In the genomic region with DNA sequence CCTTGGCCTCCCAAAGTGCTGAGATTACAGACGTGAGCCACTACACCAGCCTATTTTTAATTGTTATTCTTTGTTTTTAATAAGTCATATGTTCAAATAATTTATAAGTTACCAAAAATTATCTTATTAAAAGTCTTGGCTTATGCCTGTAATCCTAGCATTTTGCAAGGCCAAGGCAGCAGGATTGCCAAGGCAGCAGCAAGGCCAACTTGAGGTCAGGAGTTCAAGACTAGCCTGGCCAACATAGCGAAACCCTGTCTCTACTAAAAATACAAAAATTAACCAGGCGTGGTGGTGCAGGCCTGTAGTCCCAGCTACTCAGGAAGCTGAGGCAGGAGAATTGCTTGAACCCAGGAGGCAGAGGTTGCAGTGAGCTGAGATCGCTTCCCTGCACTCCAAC, we compare ENCODE assay signal across 5 cellular contexts. TPM values are rescaled to one million over a fixed set of nuclear protein-coding genes. Genes with fewer than 3 reads are reported as not detected.
DNase-seq lines count a peak whose midpoint lies in the region; ATAC-seq and TF ChIP-seq lines count a peak whose summit lies in the region.
"Not testable (repeated sequence)": the region's sequence is repeated elsewhere in the genome, so short reads cannot be mapped to it uniquely, and the experiment has no call there.

No MANE protein-coding gene starts in this region.

- not testable (repeated sequence) for ATAC-seq in T-helper 17 cell

- not testable (repeated sequence) for H3K4me3 Mint-ChIP-seq in T-helper 17 cell

- H3K27me3 ChIP-seq in BLaER1; BLaER1 treated with 17β-estradiol and CSF1 and Interleukin-3, amounts not matched to agents 10 nM and 100 nM; liver (ENCODE audit: control insufficient read depth in 4 of 4, insufficient read depth in 4 of 4, low read length in 3 of 4); testis: not testable (repeated sequence)

- H3K36me3 ChIP-seq in BLaER1; BLaER1 treated with 17β-estradiol and CSF1 and Interleukin-3, amounts not matched to agents 10 nM and 100 nM; liver (ENCODE audit: control insufficient read depth in 4 of 4, insufficient read depth in 3 of 4, low read depth in 1 of 4, low read length in 3 of 4); testis (ENCODE audit: low read depth, missing control alignments): not testable (repeated sequence)

- H3K27ac ChIP-seq in BLaER1; BLaER1 treated with 17β-estradiol and CSF1 and Interleukin-3, amounts not matched to agents 10 nM and 100 nM; liver (ENCODE audit: low read depth in 1 of 2, low read length in 2 of 2); testis: not testable (repeated sequence)

- not testable (repeated sequence) for TF ChIP-seq RAD21 in liver (IDR thresholded peaks at IDR 0.05)

- not testable (repeated sequence) for TF ChIP-seq POLR2A in testis (IDR thresholded peaks at IDR 0.05)

- 82% methylated on average over 4 of the region's 4 CpGs for WGBS in liver
- WGBS in testis, 2 donors: 56 to 60% methylated on average over 4 of the region's 4 CpGs

- not testable (repeated sequence) for H4K20me1 ChIP-seq in BLaER1; BLaER1 treated with 17β-estradiol and CSF1 and Interleukin-3, amounts not matched to agents 10 nM and 100 nM

- DNase-seq in T-helper 17 cell: not testable (repeated sequence)
- peak; percentile 24 for DNase-seq in testis

- H3K27me3 Mint-ChIP-seq in T-helper 17 cell: not testable (repeated sequence)

- H3K4me2 ChIP-seq in BLaER1: peak overlapping the region; percentile 30
- H3K4me2 ChIP-seq in BLaER1 treated with 17β-estradiol and CSF1 and Interleukin-3, amounts not matched to agents 10 nM and 100 nM: peak overlapping the region in 6 of 11 experiments; percentile 21 to 35 (median 34); a peak in 8 of 22 replicates

- peaks cover 23% of the 10 kb centered on the region for H3K4me1 Mint-ChIP-seq in T-helper 17 cell

- not testable (repeated sequence) for H3K9ac ChIP-seq in BLaER1; BLaER1 treated with 17β-estradiol and CSF1 and Interleukin-3, amounts not matched to agents 10 nM and 100 nM; liver (ENCODE audit: low read depth in 1 of 2, low read length in 2 of 2)

- H3K4me3 ChIP-seq in BLaER1; BLaER1 treated with 17β-estradiol and CSF1 and Interleukin-3, amounts not matched to agents 10 nM and 100 nM; liver (ENCODE audit: low read depth in 1 of 3, low read length in 3 of 3); testis: not testable (repeated sequence)

- intact Hi-C loops in testis (cut with DNase I; ENCODE audit: low total_unique reads): not testable (repeated sequence)

- not testable (repeated sequence) for H3K9me3 ChIP-seq in BLaER1; BLaER1 treated with 17β-estradiol and CSF1 and Interleukin-3, amounts not matched to agents 10 nM and 100 nM (replicated peaks in 1 of 11); T-helper 17 cell (ENCODE audit: control insufficient read depth, low read length, poor library complexity, severe bottlenecking); liver (ENCODE audit: control insufficient read depth in 4 of 4, low read length in 3 of 4); testis

- not testable (repeated sequence) for TF ChIP-seq CTCF in liver (IDR thresholded peaks at IDR 0.05; ENCODE audit: low read depth, low read length, missing input control); testis (IDR thresholded peaks at IDR 0.05)

- H3K36me3 Mint-ChIP-seq in T-helper 17 cell (ENCODE audit: low read depth): not testable (repeated sequence)

- peak overlapping the region; percentile 34 for H3K27ac Mint-ChIP-seq in T-helper 17 cell

- H3K4me1 ChIP-seq in BLaER1 (peaks cover 26% of the 10 kb centered on the region), testis (peaks cover 13% of the 10 kb centered on the region)
- H3K4me1 ChIP-seq in BLaER1 treated with 17β-estradiol and CSF1 and Interleukin-3, amounts not matched to agents 10 nM and 100 nM: peaks cover 14 to 32% (median 23%) of the 10 kb centered on the region in 10 experiments; a peak in 18 of 20 replicates
- H3K4me1 ChIP-seq in liver (ENCODE audit: control insufficient read depth in 4 of 4, insufficient read depth in 4 of 4, low read length in 3 of 4): not testable (repeated sequence)

TF ChIP-seq in liver, 16 proteins besides CTCF, POLR2A, EP300 and RAD21:
- peak; percentile 20 for TF ChIP-seq NR2F2 (IDR thresholded peaks at IDR 0.05)
TF ChIP-seq in liver: peak in this region for 1; not testable (repeated sequence) for 15.

RNA-seq across cellular contexts. Expression of a gene that starts 31.1 kb away (rescaled TPM):
- total RNA-seq in T-helper 17 cell (10 to 100 TPM; 92.5 to 99.2 TPM), liver (10 to 100 TPM; 38.6 to 43.6 TPM), testis (100 to 1,000 TPM; 124 to 125 TPM)
- polyA plus RNA-seq in liver (10 to 100 TPM in 1 of 2 donors, 1 to 10 TPM in 1; 9.6 to 30.6 TPM), testis (ENCODE audit: insufficient read depth, low read depth, low replicate concordance) (124 TPM)
